ENCODE assay signal across 8 cellular contexts in genomic region chr15:75732809-75733451, GRCh38. TPM values are rescaled to one million over a fixed set of nuclear protein-coding genes. Genes with fewer than 3 reads are reported as not detected.
DNase-seq lines count a peak whose midpoint lies in the region; ATAC-seq and TF ChIP-seq lines count a peak whose summit lies in the region.

No MANE protein-coding gene starts in this region.

- H3K9me3 ChIP-seq in esophagus squamous epithelium: no peaks in the 10 kb centered on the region

- peaks cover 5 to 28% (median 19%) of the 10 kb centered on the region in 3 donors for H3K4me1 ChIP-seq in esophagus squamous epithelium

- H3K36me3 ChIP-seq in esophagus squamous epithelium: no peaks in the 10 kb centered on the region

- no peak overlapping the region for H3K27ac Mint-ChIP-seq in activated CD8-positive, alpha-beta T cell treated with anti-CD3 and anti-CD28 coated beads, Interleukin-2, amount 10 ng/mL, durations not matched to agents 7 days and 5 days
- peak overlapping the region in 2 of 10 donors; percentile 12 to 24 for H3K27ac Mint-ChIP-seq in naive thymus-derived CD8-positive, alpha-beta T cell
- peak overlapping the region; percentile 39 for H3K27ac Mint-ChIP-seq in type B pancreatic cell

- H3K9me3 Mint-ChIP-seq in activated CD8-positive, alpha-beta T cell treated with anti-CD3 and anti-CD28 coated beads, Interleukin-2, amount 10 ng/mL, durations not matched to agents 7 days and 5 days (ENCODE audit: insufficient read depth): no peaks in the 10 kb centered on the region
- H3K9me3 Mint-ChIP-seq in naive thymus-derived CD8-positive, alpha-beta T cell: no peaks in the 10 kb centered on the region
- no peaks in the 10 kb centered on the region for H3K9me3 Mint-ChIP-seq in type B pancreatic cell

- no peak overlapping the region for H3K4me3 Mint-ChIP-seq in activated CD8-positive, alpha-beta T cell treated with anti-CD3 and anti-CD28 coated beads, Interleukin-2, amount 10 ng/mL, durations not matched to agents 7 days and 5 days
- peak overlapping the region in 2 of 10 donors; percentile 44 to 49 for H3K4me3 Mint-ChIP-seq in naive thymus-derived CD8-positive, alpha-beta T cell
- H3K4me3 Mint-ChIP-seq in type B pancreatic cell: peak overlapping the region; percentile 17

- POLR2A ChIA-PET in activated CD8-positive, alpha-beta T cell treated with anti-CD3 and anti-CD28 coated beads, Interleukin-2, amount 10 ng/mL, durations not matched to agents 7 days and 5 days (lab: Charles Lee): no interaction called here
- POLR2A ChIA-PET in naive thymus-derived CD8-positive, alpha-beta T cell (lab: Charles Lee): no interaction called here

- H3K27me3 Mint-ChIP-seq in activated CD8-positive, alpha-beta T cell treated with anti-CD3 and anti-CD28 coated beads, Interleukin-2, amount 10 ng/mL, durations not matched to agents 7 days and 5 days (ENCODE audit: low read depth): peaks cover 16% of the 10 kb centered on the region
- H3K27me3 Mint-ChIP-seq in naive thymus-derived CD8-positive, alpha-beta T cell: peaks cover 0 to 11% (median 3%) of the 10 kb centered on the region in 5 donors
- peaks cover 3% of the 10 kb centered on the region for H3K27me3 Mint-ChIP-seq in type B pancreatic cell

- TF ChIP-seq CTCF in esophagus squamous epithelium (IDR thresholded peaks at IDR 0.05) (peak; percentile 71 to 89 (median 85)), type B pancreatic cell (conservative IDR thresholded peaks at IDR 0.05) (peak; percentile 83)

- TF ChIP-seq POLR2A in esophagus squamous epithelium (IDR thresholded peaks at IDR 0.05): no peak

- CTCF ChIA-PET in activated CD8-positive, alpha-beta T cell treated with anti-CD3 and anti-CD28 coated beads, Interleukin-2, amount 10 ng/mL, durations not matched to agents 7 days and 5 days (lab: Charles Lee): interaction anchor here (0.7 to 2.4 kb wide), 10 partner anchors 9 to 189 kb away, joined by 3 to 18 read pairs (median 4); a partner anchor contains a TSS

- WGBS in esophagus squamous epithelium, 2 donors: 41% methylated on average over 7 of the region's 12 CpGs; no CpG with 5 or more reads in 1 of the 2 donors

- no peaks in the 10 kb centered on the region for H3K36me3 Mint-ChIP-seq in activated CD8-positive, alpha-beta T cell treated with anti-CD3 and anti-CD28 coated beads, Interleukin-2, amount 10 ng/mL, durations not matched to agents 7 days and 5 days (ENCODE audit: low read depth)
- no peaks in the 10 kb centered on the region for H3K36me3 Mint-ChIP-seq in naive thymus-derived CD8-positive, alpha-beta T cell
- H3K36me3 Mint-ChIP-seq in type B pancreatic cell: no peaks in the 10 kb centered on the region

- peaks cover 19% of the 10 kb centered on the region for H3K4me1 Mint-ChIP-seq in activated CD8-positive, alpha-beta T cell treated with anti-CD3 and anti-CD28 coated beads, Interleukin-2, amount 10 ng/mL, durations not matched to agents 7 days and 5 days (ENCODE audit: low read depth)
- H3K4me1 Mint-ChIP-seq in naive thymus-derived CD8-positive, alpha-beta T cell: peaks cover 17 to 26% (median 20%) of the 10 kb centered on the region in 4 donors
- peaks cover 36% of the 10 kb centered on the region for H3K4me1 Mint-ChIP-seq in type B pancreatic cell (ENCODE audit: unreplicated experiment)

- peak overlapping the region in 1 of 4 donors; percentile 14 for H3K27ac ChIP-seq in esophagus squamous epithelium

- peak; percentile 35 to 56 for DNase-seq in AML-193 (lab: John Stamatoyannopoulos, UW)
- DNase-seq in NCI-H748 (lab: John Stamatoyannopoulos, UW; ENCODE audit: unreplicated experiment): peak; percentile 55
- DNase-seq in activated CD8-positive, alpha-beta T cell treated with anti-CD3 and anti-CD28 coated beads, Interleukin-2, amount 10 ng/mL, durations not matched to agents 7 days and 5 days: peak; percentile 73
- DNase-seq in esophagus squamous epithelium (lab: John Stamatoyannopoulos, UW): no peak
- peak in 6 of 10 donors; percentile 16 to 37 (median 30) for DNase-seq in naive thymus-derived CD8-positive, alpha-beta T cell
- no peak for DNase-seq in type B pancreatic cell (ENCODE audit: extremely low spot score, unreplicated experiment)

- ATAC-seq in GM18520 (IDR thresholded peaks at IDR 0.05; ENCODE audit: unreplicated experiment): peak; percentile 38
- peak; percentile 67 for ATAC-seq in activated CD8-positive, alpha-beta T cell treated with anti-CD3 and anti-CD28 coated beads, Interleukin-2, amount 10 ng/mL, durations not matched to agents 7 days and 5 days
- peak; percentile 48 to 63 for ATAC-seq in naive thymus-derived CD8-positive, alpha-beta T cell
- no peak for ATAC-seq in GM18519 (IDR thresholded peaks at IDR 0.05; ENCODE audit: low FRiP score, unreplicated experiment)

- H3K4me3 ChIP-seq in esophagus squamous epithelium: no peak overlapping the region

- peaks cover 0 to under 1% (median 0%) of the 10 kb centered on the region in 4 donors for H3K27me3 ChIP-seq in esophagus squamous epithelium

- intact Hi-C loops in esophagus squamous epithelium (cut with DNase I): loop anchor here (10.0 kb wide), 1 partner anchor 62 kb away; no protein-coding TSS in a partner anchor

RNA-seq across cellular contexts. Expression of gene CSPG4, which starts 20.3 kb away (rescaled TPM):
- total RNA-seq in activated CD8-positive, alpha-beta T cell treated with anti-CD3 and anti-CD28 coated beads, Interleukin-2, amount 10 ng/mL, durations not matched to agents 7 days and 5 days: not detected
- 10 to 100 TPM in 1 of 4 donors, 1 to 10 TPM in 3; 2.9 to 13.4 (median 4.2) TPM for total RNA-seq in esophagus squamous epithelium
- not detected for total RNA-seq in naive thymus-derived CD8-positive, alpha-beta T cell
- not detected for polyA plus RNA-seq in naive thymus-derived CD8-positive, alpha-beta T cell
- 0.19 and 7.3 TPM in 2 replicates for total RNA-seq in type B pancreatic cell (ENCODE audit: low replicate concordance)

Comparison
In these comparisons a context has a peak if more than half of its experiments do, and no peak if none do; other contexts are left out.
1. DNase-seq: peak in AML-193 (2 of 2), NCI-H748 (single experiment), activated CD8-positive, alpha-beta T cell treated with anti-CD3 and anti-CD28 coated beads, Interleukin-2, amount 10 ng/mL, durations not matched to agents 7 days and 5 days (single experiment) and naive thymus-derived CD8-positive, alpha-beta T cell (6 of 10); none in esophagus squamous epithelium (single experiment) and type B pancreatic cell (single experiment).